ENCODE assay signal across 8 cellular contexts in the genomic region with DNA sequence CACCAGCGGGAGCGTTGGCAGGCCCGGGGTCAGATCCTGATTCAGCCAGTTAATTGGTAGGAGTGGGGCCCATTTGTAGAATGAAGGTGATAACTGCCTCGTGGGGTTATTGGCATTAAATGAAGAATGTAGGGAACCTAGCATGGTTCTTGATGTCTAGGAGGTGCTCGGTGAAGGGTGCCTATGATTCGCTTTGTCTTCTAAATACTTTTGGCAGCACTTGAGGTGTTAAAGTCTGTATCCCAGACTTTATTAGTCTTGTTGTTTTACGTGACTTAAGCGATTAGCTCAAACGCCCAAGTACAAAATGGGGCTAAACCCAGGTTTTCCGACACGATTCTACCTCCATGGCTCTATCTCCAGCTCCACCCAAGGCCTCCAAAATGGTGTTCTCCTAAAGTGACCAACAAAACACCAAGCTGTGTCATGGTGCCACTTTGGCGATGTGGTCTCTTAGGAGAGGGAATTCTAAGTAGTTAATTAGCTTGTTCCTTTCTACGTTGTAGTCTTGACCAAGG.
DNase-seq lines count a peak whose midpoint lies in the region; ATAC-seq and TF ChIP-seq lines count a peak whose summit lies in the region.

No MANE protein-coding gene starts in this region.

- H3K36me3 ChIP-seq in KMS-11 (ENCODE audit: insufficient read depth) (no peaks in the 10 kb centered on the region), muscle layer of colon (ENCODE audit: insufficient read depth, low read length) (no peaks in the 10 kb centered on the region)

- H3K4me1 ChIP-seq in KMS-11 (ENCODE audit: low read depth, poor library complexity, severe bottlenecking) (peaks cover 37% of the 10 kb centered on the region), muscle layer of colon (ENCODE audit: insufficient read depth, low read length) (peaks cover 24% of the 10 kb centered on the region)

- POLR2A ChIA-PET in AG04449 (lab: Yijun Ruan, JAX) = interaction anchor here (0.5 to 0.7 kb wide), 2 partner anchors 86 to 191 kb away, joined by 4 to 10 read pairs; no protein-coding TSS in a partner anchor

- H3K4me2 ChIP-seq in KMS-11 = peak overlapping the region; percentile 81

- no peaks in the 10 kb centered on the region for H4K20me1 ChIP-seq in KMS-11 (ENCODE audit: insufficient read depth)

- no peaks in the 10 kb centered on the region for H3K9me3 ChIP-seq in muscle layer of colon (ENCODE audit: low read length)

- CTCF ChIA-PET in AG04449 (lab: Yijun Ruan, JAX) = interaction anchor here (0.6 to 1.0 kb wide), 4 partner anchors 12 to 156 kb away, joined by 3 to 4 read pairs (median 3); no protein-coding TSS in a partner anchor

- H3K27ac ChIP-seq in KMS-11 (peak overlapping the region; percentile 76), muscle layer of colon (ENCODE audit: low read depth, low read length) (peak overlapping the region; percentile 92)

- peaks cover 33% of the 10 kb centered on the region for H3K79me2 ChIP-seq in KMS-11 (ENCODE audit: insufficient read depth, low read depth)

- DNase-seq in AG04449 (ENCODE audit: low read depth, low spot score) = no peak
- DNase-seq in choroid plexus epithelial cell (ENCODE audit: low read depth) = no peak
- DNase-seq in stimulated activated CD4-positive, alpha-beta T cell treated with anti-CD3 and anti-CD28 coated beads, Interleukin-2, amount 100 ng/mL, for 48 hours = no peak
- DNase-seq in DMS 273 treated with DMSO at 0.1 percent for 48 hours (lab: John Stamatoyannopoulos, UW) = no peak

- H3K9ac ChIP-seq in KMS-11 (peak overlapping the region; percentile 83), muscle layer of colon (ENCODE audit: low read length) (peak overlapping the region; percentile 32)

- TF ChIP-seq CTCF in AG04449 (IDR thresholded peaks at IDR 0.05; ENCODE audit: insufficient read depth, low read length, missing control alignments) = no peak
- no peak for TF ChIP-seq CTCF in KMS-11 (conservative IDR thresholded peaks at IDR 0.05; ENCODE audit: low read depth, low read length)
- no peak for TF ChIP-seq CTCF in choroid plexus epithelial cell (conservative IDR thresholded peaks at IDR 0.05; ENCODE audit: low read depth, low read length)

- H3K4me3 ChIP-seq in AG04449 (ENCODE audit: low read depth, low read length) = peak overlapping the region; percentile 59
- no peak overlapping the region for H3K4me3 ChIP-seq in KMS-11 (IDR thresholded peaks at IDR 0.05; ENCODE audit: insufficient read depth, low read depth, low read length)
- H3K4me3 ChIP-seq in choroid plexus epithelial cell (ENCODE audit: low read depth, low read length) = peak overlapping the region; percentile 82
- H3K4me3 ChIP-seq in muscle layer of colon (ENCODE audit: low read depth in 1 of 2, low read length in 2 of 2) = peak overlapping the region; percentile 69 to 70

- ATAC-seq in HG02981 (IDR thresholded peaks at IDR 0.05; ENCODE audit: unreplicated experiment) (no peak), HG02571 (IDR thresholded peaks at IDR 0.05; ENCODE audit: unreplicated experiment) (no peak)

- peak overlapping the region; percentile 53; the same call in 1 of the 2 replicates for H2AFZ ChIP-seq in KMS-11 (ENCODE audit: low read depth)

- no peaks in the 10 kb centered on the region for H3K27me3 ChIP-seq in KMS-11 (ENCODE audit: insufficient read depth, low read depth)
- H3K27me3 ChIP-seq in muscle layer of colon (ENCODE audit: control insufficient read depth in 1 of 2, insufficient read depth in 2 of 2, low read length in 2 of 2) = no peaks in the 10 kb centered on the region
